15 cellular contexts compared by ENCODE assay signal in genomic region chr12:17949558-17950141, GRCh38.
DNase-seq lines count a peak whose midpoint lies in the region; ATAC-seq and TF ChIP-seq lines count a peak whose summit lies in the region.
"Had no signal": no experiment of that assay in that cellular context is flagged by ENCODE, and none has a peak within 500 bp of the region (broad histone marks: within the 10 kb centered on the region; RNA-seq: fewer than 3 reads in every experiment).

No MANE protein-coding gene starts in this region.

- TF ChIP-seq POLR2A in sigmoid colon (IDR thresholded peaks at IDR 0.05), result no peak

- H3K9me3 Mint-ChIP-seq in endodermal cell, result no peaks in the 10 kb centered on the region
- H3K9me3 Mint-ChIP-seq in stimulated activated memory B cell treated with anti-CD40 and anti-IgM and Interleukin-4, amounts not matched to agents 10 μg/mL and 1 μg/mL and 100 μg/mL, for 72 hours, result peaks cover 7% of the 10 kb centered on the region
- H3K9me3 Mint-ChIP-seq in T-helper 2 cell treated with Interferon-gamma antibody and Interleukin-4, amounts not matched to agents 5 μg/mL and 100 μg/mL, for 36 hours, result peaks cover 34% of the 10 kb centered on the region
- H3K9me3 Mint-ChIP-seq in CD8-positive, alpha-beta memory T cell, result peaks cover 4 to 19% (median 8%) of the 10 kb centered on the region in 5 donors

- TF ChIP-seq EP300 in sigmoid colon (IDR thresholded peaks at IDR 0.05), result no peak

- POLR2A ChIA-PET in CD8-positive, alpha-beta memory T cell (lab: Charles Lee), result no interaction called here

- H3K79me2 ChIP-seq in DND-41 (ENCODE audit: insufficient read depth, low read length), result no peaks in the 10 kb centered on the region

- H3K4me3 Mint-ChIP-seq in endodermal cell, result no peak overlapping the region
- H3K4me3 Mint-ChIP-seq in stimulated activated memory B cell treated with anti-CD40 and anti-IgM and Interleukin-4, amounts not matched to agents 10 μg/mL and 1 μg/mL and 100 μg/mL, for 72 hours, result no peak overlapping the region
- no peak overlapping the region for H3K4me3 Mint-ChIP-seq in T-helper 2 cell treated with Interferon-gamma antibody and Interleukin-4, amounts not matched to agents 5 μg/mL and 100 μg/mL, for 36 hours
- no peak overlapping the region for H3K4me3 Mint-ChIP-seq in CD8-positive, alpha-beta memory T cell
- H3K4me3 Mint-ChIP-seq: CD4-positive, alpha-beta T cell had no signal

- TF ChIP-seq CTCF in DND-41 (IDR thresholded peaks at IDR 0.05; ENCODE audit: borderline replicate concordance, extremely low read depth, low read length, poor library complexity, severe bottlenecking) (no peak), endodermal cell (conservative IDR thresholded peaks at IDR 0.05) (no peak), sigmoid colon (IDR thresholded peaks at IDR 0.05) (no peak)

- H3K27ac Mint-ChIP-seq in endodermal cell, result no peak overlapping the region
- no peak overlapping the region for H3K27ac Mint-ChIP-seq in stimulated activated memory B cell treated with anti-CD40 and anti-IgM and Interleukin-4, amounts not matched to agents 10 μg/mL and 1 μg/mL and 100 μg/mL, for 72 hours
- no peak overlapping the region for H3K27ac Mint-ChIP-seq in T-helper 2 cell treated with Interferon-gamma antibody and Interleukin-4, amounts not matched to agents 5 μg/mL and 100 μg/mL, for 36 hours
- H3K27ac Mint-ChIP-seq in CD8-positive, alpha-beta memory T cell, result no peak overlapping the region
- H3K27ac Mint-ChIP-seq: CD4-positive, alpha-beta T cell had no signal

- H3K36me3 Mint-ChIP-seq in endodermal cell (ENCODE audit: low read depth), result no peaks in the 10 kb centered on the region
- no peaks in the 10 kb centered on the region for H3K36me3 Mint-ChIP-seq in stimulated activated memory B cell treated with anti-CD40 and anti-IgM and Interleukin-4, amounts not matched to agents 10 μg/mL and 1 μg/mL and 100 μg/mL, for 72 hours
- H3K36me3 Mint-ChIP-seq in T-helper 2 cell treated with Interferon-gamma antibody and Interleukin-4, amounts not matched to agents 5 μg/mL and 100 μg/mL, for 36 hours (ENCODE audit: low read depth), result no peaks in the 10 kb centered on the region
- H3K36me3 Mint-ChIP-seq in CD8-positive, alpha-beta memory T cell, result no peaks in the 10 kb centered on the region

- no peaks in the 10 kb centered on the region for H3K27me3 Mint-ChIP-seq in endodermal cell (ENCODE audit: insufficient read depth)
- H3K27me3 Mint-ChIP-seq in stimulated activated memory B cell treated with anti-CD40 and anti-IgM and Interleukin-4, amounts not matched to agents 10 μg/mL and 1 μg/mL and 100 μg/mL, for 72 hours, result no peaks in the 10 kb centered on the region
- H3K27me3 Mint-ChIP-seq in T-helper 2 cell treated with Interferon-gamma antibody and Interleukin-4, amounts not matched to agents 5 μg/mL and 100 μg/mL, for 36 hours (ENCODE audit: low read depth), result no peaks in the 10 kb centered on the region
- H3K27me3 Mint-ChIP-seq in CD8-positive, alpha-beta memory T cell, result no peaks in the 10 kb centered on the region
- H3K27me3 Mint-ChIP-seq: CD4-positive, alpha-beta T cell had no signal

- H3K4me1 ChIP-seq in DND-41 (ENCODE audit: insufficient read depth, low read length) (peaks cover 25% of the 10 kb centered on the region), endodermal cell (ENCODE audit: control insufficient read depth, insufficient read depth, low read length) (no peaks in the 10 kb centered on the region), sigmoid colon (no peaks in the 10 kb centered on the region)
- H3K4me1 ChIP-seq in CD8-positive, alpha-beta memory T cell (ENCODE audit: insufficient read depth, low read length), result no peaks in the 10 kb centered on the region

- H3K9me3 ChIP-seq in DND-41 (ENCODE audit: insufficient read depth, low read length, severe bottlenecking) (no peaks in the 10 kb centered on the region), endodermal cell (ENCODE audit: control insufficient read depth, low read length) (no peaks in the 10 kb centered on the region), sigmoid colon (peaks cover 0 to 4% (median 0%) of the 10 kb centered on the region in 4 donors)
- no peaks in the 10 kb centered on the region for H3K9me3 ChIP-seq in CD8-positive, alpha-beta memory T cell (ENCODE audit: low read length)

- H3K27me3 ChIP-seq in DND-41 (ENCODE audit: insufficient read depth, low read length, poor library complexity), result no peaks in the 10 kb centered on the region
- no peaks in the 10 kb centered on the region for H3K27me3 ChIP-seq in endodermal cell (ENCODE audit: control insufficient read depth, insufficient read depth, low read length, poor library complexity, severe bottlenecking)
- H3K27me3 ChIP-seq in sigmoid colon, result no peaks in the 10 kb centered on the region
- H3K27me3 ChIP-seq in CD8-positive, alpha-beta memory T cell (ENCODE audit: insufficient read depth, low read length, poor library complexity, severe bottlenecking), result no peaks in the 10 kb centered on the region

- intact Hi-C loops in sigmoid colon (cut with DNase I), result no loop called here

- peak; percentile 62 for ATAC-seq in DND-41 (ENCODE audit: insufficient read depth, low read depth)
- peak; percentile 36 for ATAC-seq in stimulated activated memory B cell treated with anti-CD40 and anti-IgM and Interleukin-4, amounts not matched to agents 10 μg/mL and 1 μg/mL and 100 μg/mL, for 72 hours

- H3K36me3 ChIP-seq in DND-41 (ENCODE audit: insufficient read depth, low read length) (no peaks in the 10 kb centered on the region), endodermal cell (ENCODE audit: control insufficient read depth, insufficient read depth, low read length) (no peaks in the 10 kb centered on the region), sigmoid colon (no peaks in the 10 kb centered on the region)
- H3K36me3 ChIP-seq in CD8-positive, alpha-beta memory T cell (ENCODE audit: insufficient read depth, low read length), result no peaks in the 10 kb centered on the region

- H3K27ac ChIP-seq in DND-41 (ENCODE audit: low read length) (no peak overlapping the region; the same call in 1 of the 2 replicates), endodermal cell (ENCODE audit: low read depth, low read length) (no peak overlapping the region), sigmoid colon (no peak overlapping the region)
- no peak overlapping the region for H3K27ac ChIP-seq in CD8-positive, alpha-beta memory T cell (ENCODE audit: low read depth, low read length)

- H3K4me2 ChIP-seq in DND-41 (ENCODE audit: insufficient read depth, low read length), result no peak overlapping the region

- CTCF ChIA-PET in CD8-positive, alpha-beta memory T cell (lab: Charles Lee), result no interaction called here

- H3K4me1 Mint-ChIP-seq in endodermal cell, result no peaks in the 10 kb centered on the region
- no peaks in the 10 kb centered on the region for H3K4me1 Mint-ChIP-seq in stimulated activated memory B cell treated with anti-CD40 and anti-IgM and Interleukin-4, amounts not matched to agents 10 μg/mL and 1 μg/mL and 100 μg/mL, for 72 hours
- no peaks in the 10 kb centered on the region for H3K4me1 Mint-ChIP-seq in T-helper 2 cell treated with Interferon-gamma antibody and Interleukin-4, amounts not matched to agents 5 μg/mL and 100 μg/mL, for 36 hours (ENCODE audit: low read depth)
- no peaks in the 10 kb centered on the region for H3K4me1 Mint-ChIP-seq in CD8-positive, alpha-beta memory T cell

- H3K4me3 ChIP-seq in DND-41 (ENCODE audit: low read depth in 1 of 2, low read length in 2 of 2), result no peak overlapping the region
- H3K4me3 ChIP-seq in endodermal cell (ENCODE audit: low read length), result no peak overlapping the region
- no peak overlapping the region for H3K4me3 ChIP-seq in sigmoid colon
- no peak overlapping the region for H3K4me3 ChIP-seq in CD8-positive, alpha-beta memory T cell (ENCODE audit: low read length)

- DNase-seq in DND-41 (peak; percentile 29), NCI-H510A (lab: John Stamatoyannopoulos, UW) (peak; percentile 53), endodermal cell (peak; percentile 50), sigmoid colon (no peak), COLO829 (ENCODE audit: low spot score) (no peak)
- no peak for DNase-seq in T-helper 2 cell treated with Interferon-gamma antibody and Interleukin-4, amounts not matched to agents 5 μg/mL and 100 μg/mL, for 36 hours (ENCODE audit: low spot score)
- DNase-seq in CD8-positive, alpha-beta memory T cell, result no peak
- DNase-seq: CD4-positive, alpha-beta T cell; GDM1; H7; NCI-H1092 treated with DMSO at 0.1 percent for 48 hours; NCI-H2107; NCI-H226; NCI-H526 had no signal

- H3K9ac ChIP-seq in DND-41 (ENCODE audit: low read depth, low read length), result no peak overlapping the region
- H3K9ac ChIP-seq in endodermal cell (ENCODE audit: extremely low read depth, low read length, poor library complexity, severe bottlenecking), result no peak overlapping the region

- H4K20me1 ChIP-seq in DND-41 (ENCODE audit: insufficient read depth, low read length), result no peaks in the 10 kb centered on the region

- peak overlapping the region; percentile 60 for H2AFZ ChIP-seq in DND-41 (ENCODE audit: low read depth, low read length)

- WGBS in endodermal cell (ENCODE audit: insufficient coverage in 1 of 2, insufficient read length in 1 of 2), 2 experiments, result 93 to 94% methylated on average over 2 of the region's 2 CpGs
- 82% methylated on average over 2 of the region's 2 CpGs for WGBS in sigmoid colon, 2 donors

Comparison
In these comparisons a context has a peak if more than half of its experiments do, and no peak if none do; other contexts are left out.
1. DNase-seq: peak in DND-41 (single experiment), NCI-H510A (single experiment) and endodermal cell (single experiment); none in T-helper 2 cell treated with Interferon-gamma antibody and Interleukin-4, amounts not matched to agents 5 μg/mL and 100 μg/mL, for 36 hours (single experiment), sigmoid colon (single experiment), CD8-positive, alpha-beta memory T cell (0 of 5) and COLO829 (single experiment).